20 cellular contexts compared by ENCODE assay signal in the genomic region with DNA sequence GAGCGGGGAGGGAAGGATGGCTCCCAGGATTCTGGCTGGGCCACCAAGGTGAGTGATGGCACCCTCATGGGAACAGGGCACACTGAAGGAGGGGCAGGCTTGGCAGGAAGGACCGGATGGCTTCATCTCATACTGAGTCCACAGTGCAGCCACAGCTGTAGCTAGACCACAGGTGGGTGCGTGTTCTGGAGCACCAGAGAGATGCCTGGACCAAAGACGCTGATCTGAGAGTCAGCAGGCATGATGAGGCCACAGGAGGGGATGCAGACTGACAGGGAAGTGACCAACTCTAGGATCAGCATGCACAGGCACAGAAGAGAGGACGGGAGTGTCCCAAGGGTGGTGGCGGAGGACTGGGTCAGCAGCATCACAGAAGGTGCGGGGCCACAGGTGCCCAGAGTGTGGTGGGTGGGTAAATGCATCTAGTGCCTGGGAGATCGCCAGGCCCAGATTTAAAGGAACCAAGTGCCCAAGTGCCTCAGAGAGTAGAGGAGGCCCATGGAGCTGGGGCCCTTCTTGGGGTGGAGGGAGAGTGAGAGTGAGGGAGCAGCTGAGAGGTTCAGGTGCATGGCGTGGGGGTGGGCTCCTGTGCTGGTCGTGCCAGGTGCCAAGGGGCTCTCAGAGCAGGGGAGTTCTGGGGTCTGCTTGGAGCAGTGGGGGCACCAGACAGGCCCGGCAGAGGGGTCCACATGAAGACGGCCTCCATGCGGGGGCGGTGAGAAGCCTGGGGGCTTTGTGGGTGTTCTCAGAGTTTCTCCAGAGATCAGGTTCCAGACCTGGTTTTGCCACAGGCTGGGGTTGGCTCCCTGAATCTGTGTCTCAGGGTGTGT.
DNase-seq lines count a peak whose midpoint lies in the region; ATAC-seq, FAIRE-seq and TF ChIP-seq lines count a peak whose summit lies in the region.
"Had no signal": no experiment of that assay in that cellular context is flagged by ENCODE, and none has a peak within 500 bp of the region (broad histone marks: within the 10 kb centered on the region; RNA-seq: fewer than 3 reads in every experiment).

No MANE protein-coding gene starts in this region.

- no peak for FAIRE-seq in kidney (lab: Jason Lieb, UNC)
- FAIRE-seq: A549, D721Med, G401.6, GM19239, H54 had no signal

- no peaks in the 10 kb centered on the region for H3K4me1 ChIP-seq in kidney (ENCODE audit: control insufficient read depth in 1 of 2, insufficient read depth in 1 of 2, low read depth in 1 of 2, low read length in 2 of 2)
- H3K4me1 ChIP-seq: A549, Caco-2 had no signal

- peaks cover 0 to 5% of the 10 kb centered on the region in 2 donors for H3K36me3 ChIP-seq in kidney (ENCODE audit: control insufficient read depth in 1 of 2, insufficient read depth in 2 of 2, low read length in 2 of 2)

- no peaks in the 10 kb centered on the region for H3K9me3 ChIP-seq in kidney (ENCODE audit: control insufficient read depth in 1 of 2, low read length in 2 of 2)
- H3K9me3 ChIP-seq: A549, Caco-2 had no signal

- H3K9me3 Mint-ChIP-seq in activated naive CD4-positive, alpha-beta T cell treated with anti-CD3 and anti-CD28 coated beads, Interleukin-2, amount 10 ng/mL, durations not matched to agents 7 days and 5 days, result no peaks in the 10 kb centered on the region
- H3K9me3 Mint-ChIP-seq: CD4-positive, alpha-beta T cell; GM23338; IgD-negative memory B cell had no signal

- no peak overlapping the region for H3K4me3 ChIP-seq in kidney (ENCODE audit: low read length in 2 of 2)
- H3K4me3 ChIP-seq: A549, GM23338 had no signal

- H3K4me1 Mint-ChIP-seq in activated naive CD4-positive, alpha-beta T cell treated with anti-CD3 and anti-CD28 coated beads, Interleukin-2, amount 10 ng/mL, durations not matched to agents 7 days and 5 days, result no peaks in the 10 kb centered on the region
- H3K4me1 Mint-ChIP-seq: IgD-negative memory B cell had no signal

- H3K27ac ChIP-seq in kidney (ENCODE audit: low read depth in 2 of 2, low read length in 2 of 2), result no peak overlapping the region
- H3K27ac ChIP-seq: 22Rv1, A549, C4-2B had no signal

- peaks cover 42% of the 10 kb centered on the region for H3K27me3 Mint-ChIP-seq in activated naive CD4-positive, alpha-beta T cell treated with anti-CD3 and anti-CD28 coated beads, Interleukin-2, amount 10 ng/mL, durations not matched to agents 7 days and 5 days

- H3K27ac Mint-ChIP-seq in activated naive CD4-positive, alpha-beta T cell treated with anti-CD3 and anti-CD28 coated beads, Interleukin-2, amount 10 ng/mL, durations not matched to agents 7 days and 5 days, result no peak overlapping the region
- H3K27ac Mint-ChIP-seq: CD4-positive, alpha-beta T cell; GM23338; IgD-negative memory B cell had no signal

- intact Hi-C loops in kidney (cut with DNase I) (no loop called here), posterior vena cava (cut with DNase I) (loop anchor here (5.0 to 10.0 kb wide), 2 partner anchors 363 to 376 kb away; no protein-coding TSS in a partner anchor)

- no peak for TF ChIP-seq CTCF in kidney (IDR thresholded peaks at IDR 0.05; ENCODE audit: borderline replicate concordance, extremely low read depth, insufficient read depth)

- H3K9ac ChIP-seq in kidney (ENCODE audit: low read length in 2 of 2), result no peak overlapping the region

- ATAC-seq in HG02840 (IDR thresholded peaks at IDR 0.05; ENCODE audit: low FRiP score, unreplicated experiment), result no peak
- ATAC-seq: A549, GM23338 had no signal

- no peaks in the 10 kb centered on the region for H3K36me3 Mint-ChIP-seq in activated naive CD4-positive, alpha-beta T cell treated with anti-CD3 and anti-CD28 coated beads, Interleukin-2, amount 10 ng/mL, durations not matched to agents 7 days and 5 days

- no peak overlapping the region for H3K4me3 Mint-ChIP-seq in activated naive CD4-positive, alpha-beta T cell treated with anti-CD3 and anti-CD28 coated beads, Interleukin-2, amount 10 ng/mL, durations not matched to agents 7 days and 5 days
- H3K4me3 Mint-ChIP-seq: CD4-positive, alpha-beta T cell; GM23338; IgD-negative memory B cell had no signal

- CTCF ChIA-PET in activated naive CD4-positive, alpha-beta T cell treated with anti-CD3 and anti-CD28 coated beads, Interleukin-2, amount 10 ng/mL, durations not matched to agents 7 days and 5 days (lab: Charles Lee), result no interaction called here

- DNase-seq in activated naive CD4-positive, alpha-beta T cell treated with anti-CD3 and anti-CD28 coated beads, Interleukin-2, amount 10 ng/mL, durations not matched to agents 7 days and 5 days, result peak; percentile 9
- DNase-seq in activated naive CD4-positive, alpha-beta T cell treated with anti-CD3 and anti-CD28 coated beads, Interleukin-2, amount 50 U/mL, for 16 hours, result no peak
- peak; percentile 49 for DNase-seq in kidney
- DNase-seq in posterior vena cava (ENCODE audit: low spot score), result peak; percentile 70
- no peak for DNase-seq in NCI-H446 treated with DMSO at 0.1 percent for 48 hours (lab: John Stamatoyannopoulos, UW)
- DNase-seq in NCI-H524 treated with DMSO at 0.1 percent for 48 hours (lab: John Stamatoyannopoulos, UW), result no peak
- DNase-seq: AML-193; Caco-2; CD4-positive, alpha-beta T cell; HCEC 1CT had no signal

Comparison
In these comparisons a context has a peak if more than half of its experiments do, and no peak if none do; other contexts are left out.
1. DNase-seq: peak in activated naive CD4-positive, alpha-beta T cell treated with anti-CD3 and anti-CD28 coated beads, Interleukin-2, amount 10 ng/mL, durations not matched to agents 7 days and 5 days (single experiment), kidney (single experiment) and posterior vena cava (single experiment); none in activated naive CD4-positive, alpha-beta T cell treated with anti-CD3 and anti-CD28 coated beads, Interleukin-2, amount 50 U/mL, for 16 hours (single experiment), NCI-H446 treated with DMSO at 0.1 percent for 48 hours (single experiment) and NCI-H524 treated with DMSO at 0.1 percent for 48 hours (single experiment).